ENCODE assay signal across 1 cellular context in genomic region chr17:58085039-58085715, GRCh38.
TF ChIP-seq lines count a peak whose summit lies in the region.

No MANE protein-coding gene starts in this region.

TF ChIP-seq in HCT116, 20 proteins besides CTCF, POLR2A, EP300 and RAD21 (continued from another document):
- TF ChIP-seq ATF3 (IDR thresholded peaks at IDR 0.05): no peak
- no peak for TF ChIP-seq CEBPB (IDR thresholded peaks at IDR 0.05; ENCODE audit: low read depth)
- no peak for TF ChIP-seq ZBTB33 (IDR thresholded peaks at IDR 0.05; ENCODE audit: extremely low read depth, insufficient replicate concordance, low read length)
- no peak for TF ChIP-seq EGR1 (IDR thresholded peaks at IDR 0.05; ENCODE audit: low read depth)
- no peak for TF ChIP-seq ZNF274 (IDR thresholded peaks at IDR 0.05; ENCODE audit: low read depth, low read length)
- TF ChIP-seq EZH2phosphoT487 (IDR thresholded peaks at IDR 0.05; ENCODE audit: borderline replicate concordance): no peak
